8 cellular contexts compared by ENCODE assay signal in genomic region chr20:57389695-57390603, GRCh38. TPM values are rescaled to one million over a fixed set of nuclear protein-coding genes. Genes with fewer than 3 reads are reported as not detected.
A peak's percentile ranks its signal among the peaks of the same experiment; 100 is the strongest.
DNase-seq lines count a peak whose midpoint lies in the region; ATAC-seq and TF ChIP-seq lines count a peak whose summit lies in the region.

No MANE protein-coding gene starts in this region.

- peak overlapping the region; percentile 75 for H3K4me3 Mint-ChIP-seq in WTC11
- peak overlapping the region; percentile 72 for H3K4me3 Mint-ChIP-seq in neural progenitor cell

- H3K4me2 ChIP-seq in neural progenitor cell = peak overlapping the region; percentile 90

- H3K27ac ChIP-seq in neural progenitor cell (no peak overlapping the region), urinary bladder (ENCODE audit: low read depth) (peak overlapping the region; percentile 6)

- H3K9me3 Mint-ChIP-seq in WTC11 (no peaks in the 10 kb centered on the region), neural progenitor cell (no peaks in the 10 kb centered on the region)

- H3K4me1 Mint-ChIP-seq in WTC11 = peaks cover 31% of the 10 kb centered on the region
- H3K4me1 Mint-ChIP-seq in neural progenitor cell = peaks cover 34% of the 10 kb centered on the region

- H3K36me3 ChIP-seq in HAP-1 (replicated peaks) (peaks cover 16% of the 10 kb centered on the region), neural progenitor cell (no peaks in the 10 kb centered on the region), urinary bladder (ENCODE audit: insufficient read depth) (no peaks in the 10 kb centered on the region)

- 46% methylated on average over 52 of the region's 52 CpGs for WGBS in urinary bladder

- CTCF ChIA-PET in WTC11 (lab: Charles Lee) = interaction anchor here (0.9 to 3.6 kb wide), 12 partner anchors 8 to 669 kb away, joined by 3 to 16 read pairs (median 5); no protein-coding TSS in a partner anchor

- H3K4me1 ChIP-seq in HAP-1 (peaks cover 18% of the 10 kb centered on the region), neural progenitor cell (peaks cover 22% of the 10 kb centered on the region), urinary bladder (ENCODE audit: insufficient read depth) (peaks cover 1% of the 10 kb centered on the region)

- H2AFZ ChIP-seq in neural progenitor cell (replicated peaks) = peak overlapping the region; percentile 48

- H3K79me2 ChIP-seq in neural progenitor cell (ENCODE audit: low read depth) = peaks cover 30% of the 10 kb centered on the region

- ATAC-seq in WTC11 = peak; percentile 17
- ATAC-seq in GM18870 (IDR thresholded peaks at IDR 0.05; ENCODE audit: unreplicated experiment) = no peak
- ATAC-seq in HG03095 (IDR thresholded peaks at IDR 0.05; ENCODE audit: unreplicated experiment) = no peak

- peaks cover 30% of the 10 kb centered on the region for H4K20me1 ChIP-seq in neural progenitor cell (ENCODE audit: low read depth)

- H3K9me3 ChIP-seq in HAP-1 = no peaks in the 10 kb centered on the region
- H3K9me3 ChIP-seq in neural progenitor cell (ENCODE audit: low read depth) = no peaks in the 10 kb centered on the region

- H3K27me3 ChIP-seq in HAP-1 (ENCODE audit: low read depth) = no peaks in the 10 kb centered on the region
- H3K27me3 ChIP-seq in neural progenitor cell = peaks cover 18% of the 10 kb centered on the region

- H3K4me3 ChIP-seq in HAP-1 (peak overlapping the region; percentile 15), neural progenitor cell (peak overlapping the region; percentile 50), urinary bladder (ENCODE audit: low read depth, low read length) (peak overlapping the region; percentile 26)

- H3K9ac ChIP-seq in neural progenitor cell = no peak overlapping the region

- in situ Hi-C loops in HAP-1 (cut with MboI; ENCODE audit: low sequenced_read_pairs) = loop anchor here (5.0 to 25.0 kb wide), 4 partner anchors 107 to 1003 kb away; partner anchors contain the start of genes AURKA and CSTF1

- H3K27me3 Mint-ChIP-seq in WTC11 (ENCODE audit: low read depth) (no peaks in the 10 kb centered on the region), neural progenitor cell (ENCODE audit: insufficient read depth, low read depth) (peaks cover 4% of the 10 kb centered on the region)

- no peak for TF ChIP-seq CTCF in WTC11 (IDR thresholded peaks at IDR 0.05)
- TF ChIP-seq CTCF in neural progenitor cell (IDR thresholded peaks at IDR 0.05) = no peak

- POLR2A ChIA-PET in WTC11 (lab: Charles Lee) = interaction anchor here (1.1 to 1.6 kb wide), 2 partner anchors 41 to 46 kb away, joined by 4 to 6 read pairs; no protein-coding TSS in a partner anchor

- H3F3A ChIP-seq in neural progenitor cell (ENCODE audit: low read depth) = peaks cover 38% of the 10 kb centered on the region

- H3K27ac Mint-ChIP-seq in WTC11 (no peak overlapping the region; the same call in 1 of the 2 replicates), neural progenitor cell (no peak overlapping the region)

- peaks cover 16% of the 10 kb centered on the region for H3K36me3 Mint-ChIP-seq in WTC11
- H3K36me3 Mint-ChIP-seq in neural progenitor cell = no peaks in the 10 kb centered on the region

- DNase-seq in HAP-1 (ENCODE audit: low spot score in 2 of 2) (peak in 1 of 2 experiments; percentile 34), WTC11 (ENCODE audit: low spot score) (peak; percentile 54), neural progenitor cell (ENCODE audit: low spot score) (peak; percentile 48), anterior cingulate cortex (lab: John Stamatoyannopoulos, UW) (no peak)
- peak; percentile 50 for DNase-seq in effector CD4-positive, alpha-beta T cell

TF ChIP-seq in WTC11, 78 proteins besides CTCF, POLR2A, EP300 and RAD21:
- TF ChIP-seq RELA (CRISPR knock-in tag; IDR thresholded peaks at IDR 0.05; ENCODE audit: borderline replicate concordance) (peak; percentile 45; the same call in 1 of the 2 replicates), ESRRA (CRISPR knock-in tag; IDR thresholded peaks at IDR 0.05; ENCODE audit: borderline replicate concordance) (0 out of 2 replicates have a peak, but pooled peaks have one; percentile 8), NFATC4 (CRISPR knock-in tag; IDR thresholded peaks at IDR 0.05) (no peak), CDX4 (CRISPR knock-in tag; IDR thresholded peaks at IDR 0.05; ENCODE audit: borderline replicate concordance) (no peak)

RNA-seq across cellular contexts. Expression of gene RBM38, which starts 1.2 kb away (rescaled TPM):
- total RNA-seq in WTC11 (2021) = 60.5 to 69.0 TPM (median 61.1 TPM) in 3 replicates
- total RNA-seq in neural progenitor cell (ENCODE audit: low replicate concordance) = 26.6 and 53.4 TPM in 2 replicates
- 19.5 TPM for total RNA-seq in urinary bladder
- polyA plus RNA-seq in urinary bladder = 103 TPM

RNA-seq across cellular contexts. Expression of gene RAE1, which starts 38.9 kb away (rescaled TPM):
- total RNA-seq in WTC11 (2021) = 31.3 to 33.4 TPM (median 31.4 TPM) in 3 replicates
- total RNA-seq in neural progenitor cell (ENCODE audit: low replicate concordance) = 50.2 and 77.6 TPM in 2 replicates
- total RNA-seq in urinary bladder = 23.6 TPM
- 20.4 TPM for polyA plus RNA-seq in urinary bladder

Comparison
In these comparisons a context has a peak if more than half of its experiments do, and no peak if none do; other contexts are left out.
1. DNase-seq: peak in WTC11 (single experiment), effector CD4-positive, alpha-beta T cell (single experiment) and neural progenitor cell (single experiment); none in anterior cingulate cortex (0 of 58).
2. Peak in every context shown above with its lines, with median percentiles within 50 percentile points of each other: H3K4me3 ChIP-seq.